13 cellular contexts compared by ENCODE assay signal in the genomic region with DNA sequence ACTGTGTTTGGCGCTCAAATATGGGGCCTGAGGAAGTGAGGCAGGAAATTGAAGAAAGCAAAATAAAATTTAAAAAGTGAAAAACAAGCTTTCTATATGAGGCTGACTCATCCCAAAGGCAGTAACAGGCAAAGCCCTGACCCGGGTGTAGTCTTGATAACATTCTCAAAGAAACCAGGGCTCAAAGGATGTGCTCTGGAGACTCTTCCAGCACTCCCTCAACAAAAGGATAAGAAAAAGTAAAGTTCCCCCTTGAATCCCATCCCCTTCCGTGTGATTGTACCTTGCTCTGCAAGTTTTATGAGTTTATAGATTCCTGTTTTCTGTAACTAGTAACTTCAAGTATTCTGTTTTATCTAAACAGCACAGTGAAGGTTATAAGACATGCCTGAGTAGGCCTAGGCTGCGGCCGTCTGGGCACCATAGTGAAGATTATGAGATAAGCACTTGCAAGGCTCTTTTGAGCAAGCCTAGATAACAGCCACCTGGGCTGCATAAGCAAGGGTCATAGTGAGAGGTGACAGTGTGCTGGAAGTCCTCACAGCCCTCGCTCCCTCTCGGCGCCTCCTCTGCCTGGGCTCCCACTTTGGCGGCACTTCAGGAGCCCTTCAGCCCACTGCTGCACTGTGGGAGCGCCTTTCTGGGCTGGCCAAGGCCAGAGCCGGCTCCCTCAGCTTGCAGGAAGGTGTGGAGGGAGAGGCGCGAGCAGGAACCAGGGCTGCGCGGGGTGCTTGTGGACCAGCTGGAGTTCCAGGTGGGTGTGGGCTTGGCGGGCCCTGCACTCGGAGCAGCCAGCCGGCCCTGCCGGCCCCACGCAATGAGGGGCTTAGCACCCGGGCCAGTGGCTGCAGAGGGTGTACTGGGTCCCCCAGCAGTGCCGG. TPM values are rescaled to one million over a fixed set of nuclear protein-coding genes. Genes with fewer than 3 reads are reported as not detected.
A peak's percentile ranks its signal among the peaks of the same experiment; 100 is the strongest.
DNase-seq lines count a peak whose midpoint lies in the region; ATAC-seq and TF ChIP-seq lines count a peak whose summit lies in the region.
"Not testable (repeated sequence)": the region's sequence is repeated elsewhere in the genome, so short reads cannot be mapped to it uniquely, and the experiment has no call there.
"Had no signal": no experiment of that assay in that cellular context is flagged by ENCODE, and none has a peak within 500 bp of the region (broad histone marks: within the 10 kb centered on the region; RNA-seq: fewer than 3 reads in every experiment).

No MANE protein-coding gene starts in this region.

- H3K27me3 Mint-ChIP-seq in CD4-positive, alpha-beta T cell; neural crest cell (ENCODE audit: low read depth); stimulated activated naive CD8-positive, alpha-beta T cell treated with anti-CD3 and anti-CD28 coated beads, Interleukin-15, amount 100 ng/mL, for 72 hours: not testable (repeated sequence)

- peak overlapping the region; percentile 75 for H3K27ac ChIP-seq in CD4-positive, alpha-beta T cell (ENCODE audit: low read depth, low read length)
- H3K27ac ChIP-seq in heart right ventricle, result peak overlapping the region in 7 of 10 donors; percentile 6 to 73 (median 33)

- not testable (repeated sequence) for H3K27me3 ChIP-seq in CD4-positive, alpha-beta T cell (ENCODE audit: control insufficient read depth, insufficient read depth, low read length); Loucy (ENCODE audit: insufficient read depth, low read length, poor library complexity, severe bottlenecking); heart right ventricle

- H3K36me3 Mint-ChIP-seq in CD4-positive, alpha-beta T cell (ENCODE audit: low read depth), result peaks cover 68% of the 10 kb centered on the region
- peaks cover 49% of the 10 kb centered on the region for H3K36me3 Mint-ChIP-seq in neural crest cell (ENCODE audit: low read depth)

- ATAC-seq in CD4-positive, alpha-beta T cell (ENCODE audit: poor library complexity), result peak; percentile 39
- not testable (repeated sequence) for ATAC-seq in heart right ventricle
- peak; percentile 11 for ATAC-seq in stimulated activated naive CD8-positive, alpha-beta T cell treated with anti-CD3 and anti-CD28 coated beads, Interleukin-15, amount 100 ng/mL, for 72 hours

- peak in 6 of 10 experiments; percentile 25 to 42 (median 38) for DNase-seq in CD4-positive, alpha-beta T cell
- DNase-seq in activated CD4-positive, alpha-beta T cell treated with anti-CD3 and anti-CD28 coated beads for 4 hours, result peak; percentile 18 to 27
- peak; percentile 67 for DNase-seq in activated effector memory CD4-positive, alpha-beta T cell treated with anti-CD3 and anti-CD28 coated beads, Interleukin-2, amount 50 U/mL, for 16 hours
- DNase-seq in central memory CD4-positive, alpha-beta T cell, result peak; percentile 7
- DNase-seq in heart right ventricle, result peak in 1 of 2 donors; percentile 16
- not testable (repeated sequence) for DNase-seq in neural crest cell (ENCODE audit: low read depth, low spot score); stimulated activated naive CD8-positive, alpha-beta T cell treated with anti-CD3 and anti-CD28 coated beads, Interleukin-15, amount 100 ng/mL, for 72 hours

- 69 to 73% methylated on average over 22 of the region's 22 CpGs for WGBS in heart right ventricle, 2 donors

- peak overlapping the region; percentile 15 for H3K4me2 ChIP-seq in Loucy (ENCODE audit: low read depth, low read length, poor library complexity, severe bottlenecking)

- peaks cover 69% of the 10 kb centered on the region for H3K4me1 Mint-ChIP-seq in CD4-positive, alpha-beta T cell (ENCODE audit: low read depth)
- H3K4me1 Mint-ChIP-seq in neural crest cell, result peaks cover 17% of the 10 kb centered on the region
- H3K4me1 Mint-ChIP-seq in stimulated activated naive CD8-positive, alpha-beta T cell treated with anti-CD3 and anti-CD28 coated beads, Interleukin-15, amount 100 ng/mL, for 72 hours, result peaks cover 52% of the 10 kb centered on the region

- TF ChIP-seq CTCF in CD4-positive, alpha-beta T cell (IDR thresholded peaks at IDR 0.05); Loucy (conservative IDR thresholded peaks at IDR 0.05; ENCODE audit: low read length); heart right ventricle (IDR thresholded peaks at IDR 0.05); neural crest cell (conservative IDR thresholded peaks at IDR 0.05): not testable (repeated sequence)

- not testable (repeated sequence) for H3K4me3 ChIP-seq in Loucy (ENCODE audit: low read length, poor library complexity, severe bottlenecking); heart right ventricle

- H2AFZ ChIP-seq in Loucy (ENCODE audit: low read length), result peak overlapping the region; percentile 78

- intact Hi-C loops in CD4-positive, alpha-beta T cell (cut with DNase I, micrococcal nuclease), result loop anchor here in 1 of 2 experiments (2.0 kb wide), 1 partner anchor 17 kb away; no protein-coding TSS in a partner anchor
- intact Hi-C loops in heart right ventricle (cut with DNase I), result not testable (repeated sequence)

- H3K4me1 ChIP-seq in Loucy (ENCODE audit: insufficient read depth, low read length, poor library complexity, severe bottlenecking), result not testable (repeated sequence)
- H3K4me1 ChIP-seq in heart right ventricle, result peaks cover 0 to 42% (median 18%) of the 10 kb centered on the region in 9 donors

- H3K9me2 ChIP-seq in Loucy (replicated peaks; ENCODE audit: low read depth, low read length), result not testable (repeated sequence)

- not testable (repeated sequence) for H3K79me2 ChIP-seq in Loucy (ENCODE audit: insufficient read depth, low read length)

- POLR2A ChIA-PET in CD4-positive, alpha-beta T cell (lab: Charles Lee), result interaction anchor here (0.6 to 8.1 kb wide), 16 partner anchors 8 to 244 kb away, joined by 3 to 106 read pairs (median 5); a partner anchor contains a TSS

- H3K9me3 Mint-ChIP-seq in CD4-positive, alpha-beta T cell, result not testable (repeated sequence)
- peaks cover 15% of the 10 kb centered on the region for H3K9me3 Mint-ChIP-seq in neural crest cell
- H3K9me3 Mint-ChIP-seq in stimulated activated naive CD8-positive, alpha-beta T cell treated with anti-CD3 and anti-CD28 coated beads, Interleukin-15, amount 100 ng/mL, for 72 hours, result peaks cover 24 to 33% of the 10 kb centered on the region in 2 donors

- H3K27ac Mint-ChIP-seq in CD4-positive, alpha-beta T cell, result peak overlapping the region; percentile 92
- not testable (repeated sequence) for H3K27ac Mint-ChIP-seq in neural crest cell (ENCODE audit: unreplicated experiment)
- H3K27ac Mint-ChIP-seq in stimulated activated naive CD8-positive, alpha-beta T cell treated with anti-CD3 and anti-CD28 coated beads, Interleukin-15, amount 100 ng/mL, for 72 hours, result peak overlapping the region; percentile 96 to 98

- not testable (repeated sequence) for H3K9me3 ChIP-seq in CD4-positive, alpha-beta T cell (ENCODE audit: control insufficient read depth, low read length)
- H3K9me3 ChIP-seq in Loucy (ENCODE audit: insufficient read depth, low read depth, low read length) (peaks cover 19% of the 10 kb centered on the region; the same call in 1 of the 2 replicates), heart right ventricle (peaks cover 0 to 38% (median 8%) of the 10 kb centered on the region in 11 donors)

- H3F3A ChIP-seq in Loucy (ENCODE audit: low read depth), result not testable (repeated sequence)

- H3K9ac ChIP-seq in Loucy (ENCODE audit: low read depth, low read length, poor library complexity, severe bottlenecking), result not testable (repeated sequence)

- peak overlapping the region; percentile 74 for H3K4me3 Mint-ChIP-seq in CD4-positive, alpha-beta T cell
- H3K4me3 Mint-ChIP-seq in neural crest cell, result peak overlapping the region; percentile 43
- H3K4me3 Mint-ChIP-seq in stimulated activated naive CD8-positive, alpha-beta T cell treated with anti-CD3 and anti-CD28 coated beads, Interleukin-15, amount 100 ng/mL, for 72 hours, result peak overlapping the region; percentile 66 to 72

- CTCF ChIA-PET in CD4-positive, alpha-beta T cell (lab: Charles Lee), result not testable (repeated sequence)

- H3K36me3 ChIP-seq in Loucy (ENCODE audit: insufficient read depth, low read length), result not testable (repeated sequence)
- peaks cover 0 to 11% (median 0%) of the 10 kb centered on the region in 9 donors for H3K36me3 ChIP-seq in heart right ventricle

- not testable (repeated sequence) for H4K20me1 ChIP-seq in Loucy (ENCODE audit: insufficient read depth, low read length, poor library complexity, severe bottlenecking)

RNA-seq across cellular contexts. Expression of a gene that starts 3.6 kb away (rescaled TPM):
- 10 to 100 TPM; 24.0 to 24.5 TPM for total RNA-seq in CD4-positive, alpha-beta T cell
- total RNA-seq in heart right ventricle, result 10 to 100 TPM; 14.5 to 18.6 (median 16.2) TPM
- polyA plus RNA-seq in heart right ventricle, result 10 to 100 TPM; 13.9 to 32.5 TPM
- 21.6 and 23.8 TPM in 2 replicates for total RNA-seq in neural crest cell

RNA-seq across cellular contexts. Expression of a gene that starts 52.2 kb away (rescaled TPM):
- not detected for total RNA-seq in CD4-positive, alpha-beta T cell
- under 1 TPM in 1 of 10 donors, not detected in 9; 0.25 TPM for total RNA-seq in heart right ventricle
- not detected for polyA plus RNA-seq in heart right ventricle
- not detected in 2 replicates for total RNA-seq in neural crest cell
- total RNA-seq: A673; activated CD8-positive, alpha-beta memory T cell treated with anti-CD3 and anti-CD28 coated beads for 36 hours; SJSA1; temporal lobe had no signal
- polyA plus RNA-seq: IgD-negative memory B cell had no signal
